In the genomic region with DNA sequence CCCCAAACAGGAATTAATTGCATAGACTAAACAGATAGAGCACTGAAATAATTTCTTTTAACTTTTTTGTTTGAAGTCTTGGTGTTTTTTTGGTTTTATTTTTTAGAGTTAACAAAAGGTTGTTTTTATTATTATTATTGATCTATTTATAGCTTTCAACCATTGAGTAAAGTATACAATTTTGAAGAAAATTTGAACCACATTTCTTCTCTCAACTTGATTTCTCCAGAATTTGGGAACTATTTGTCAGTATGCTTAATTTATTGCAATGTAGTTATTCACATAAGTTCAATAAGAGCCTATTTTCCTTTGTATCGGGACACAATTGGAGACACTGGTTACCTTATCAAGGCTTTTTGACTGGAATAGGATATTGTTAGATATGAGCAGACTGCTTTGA, we compare ENCODE assay signal across 25 cellular contexts.
"Had no signal": no experiment of that assay in that cellular context is flagged by ENCODE, and none has a peak within 500 bp of the region (broad histone marks: within the 10 kb centered on the region; RNA-seq: fewer than 3 reads in every experiment).

No MANE protein-coding gene starts in this region.

- DNase-seq: cortex of kidney; effector CD8-positive, alpha-beta T cell; effector memory CD8-positive, alpha-beta T cell; endodermal cell; erythroblast; esophagus squamous epithelium; foreskin fibroblast; foreskin melanocyte; gastrocnemius medialis; glutamatergic neuron; head of caudate nucleus; heart right ventricle; hippocampal formation; left cardiac atrium; left lung; left ventricle myocardium superior; lower lobe of right lung; mesenchymal stem cell; midbrain; naive thymus-derived CD4-positive, alpha-beta T cell; natural killer cell had no signal

- H3K4me3 ChIP-seq: esophagus squamous epithelium, gastrocnemius medialis, heart right ventricle, left lung, lower lobe of right lung had no signal

- FAIRE-seq: endometrium, islet of Langerhans, keratinocyte had no signal

- H3K4me1 ChIP-seq: esophagus squamous epithelium, gastrocnemius medialis, heart right ventricle, left lung, lower lobe of right lung had no signal

- H3K9me3 ChIP-seq: gastrocnemius medialis had no signal

- H3K27ac ChIP-seq: epithelial cell of prostate, esophagus squamous epithelium, gastrocnemius medialis, heart right ventricle, left lung, lower lobe of right lung had no signal

- H3K36me3 ChIP-seq: esophagus squamous epithelium, gastrocnemius medialis, heart right ventricle, left lung, lower lobe of right lung had no signal
